12 cellular contexts compared by ENCODE assay signal in genomic region chrX:50448565-50448964, GRCh38. TPM values are rescaled to one million over a fixed set of nuclear protein-coding genes. Genes with fewer than 3 reads are reported as not detected.
A peak's percentile ranks its signal among the peaks of the same experiment; 100 is the strongest.
DNase-seq lines count a peak whose midpoint lies in the region; ATAC-seq and TF ChIP-seq lines count a peak whose summit lies in the region.
"Had no signal": no experiment of that assay in that cellular context is flagged by ENCODE, and none has a peak within 500 bp of the region (broad histone marks: within the 10 kb centered on the region; RNA-seq: fewer than 3 reads in every experiment).

No MANE protein-coding gene starts in this region.

- no peak overlapping the region for H3K4me3 ChIP-seq in HEK293 (ENCODE audit: low read depth, low read length)
- H3K4me3 ChIP-seq in RWPE2 (ENCODE audit: severe bottlenecking): no peak overlapping the region
- no peak overlapping the region for H3K4me3 ChIP-seq in right atrium auricular region
- H3K4me3 ChIP-seq: lower lobe of right lung had no signal

- POLR2A ChIA-PET in HEK293 (lab: Yijun Ruan, JAX): no interaction called here

- DNase-seq in Calu3: peak; percentile 63
- no peak for DNase-seq in RWPE2 (ENCODE audit: low spot score)
- peak; percentile 1 for DNase-seq in iris pigment epithelial cell (ENCODE audit: low read depth)
- no peak for DNase-seq in NCI-H748 treated with DMSO at 0.1 percent for 48 hours (lab: John Stamatoyannopoulos, UW)
- DNase-seq in NCI-H1694 treated with DMSO at 0.1 percent for 48 hours (lab: John Stamatoyannopoulos, UW): no peak
- no peak for DNase-seq in right atrium auricular region (ENCODE audit: low spot score)
- DNase-seq: H7, lower lobe of right lung had no signal

- intact Hi-C loops in Calu3 (cut with micrococcal nuclease; ENCODE audit: unreplicated experiment): loop anchor here (10.0 kb wide), 1 partner anchor 344 kb away; no protein-coding TSS in a partner anchor

- no peaks in the 10 kb centered on the region for H3K4me1 Mint-ChIP-seq in Calu3 (ENCODE audit: low read depth, unreplicated experiment)
- H3K4me1 Mint-ChIP-seq: stimulated activated memory B cell treated with anti-CD40 and anti-IgM and Interleukin-4, amounts not matched to agents 10 μg/mL and 1 μg/mL and 100 μg/mL, for 72 hours had no signal

- no peaks in the 10 kb centered on the region for H3K36me3 Mint-ChIP-seq in Calu3 (ENCODE audit: insufficient read depth, unreplicated experiment)
- H3K36me3 Mint-ChIP-seq: stimulated activated memory B cell treated with anti-CD40 and anti-IgM and Interleukin-4, amounts not matched to agents 10 μg/mL and 1 μg/mL and 100 μg/mL, for 72 hours had no signal

- H3K27me3 ChIP-seq in RWPE2 (ENCODE audit: insufficient read depth, poor library complexity, severe bottlenecking) (no peaks in the 10 kb centered on the region), right atrium auricular region (no peaks in the 10 kb centered on the region)

- H3K27ac ChIP-seq in HEK293 (ENCODE audit: extremely low read depth, low read depth, low read length): no peak overlapping the region
- H3K27ac ChIP-seq in RWPE2 (ENCODE audit: poor library complexity, severe bottlenecking): no peak overlapping the region
- H3K27ac ChIP-seq in right atrium auricular region: no peak overlapping the region
- H3K27ac ChIP-seq: lower lobe of right lung had no signal

- TF ChIP-seq CTCF in Calu3 (IDR thresholded peaks at IDR 0.05; ENCODE audit: unreplicated experiment) (no peak), HEK293 (tag by site-specific recombination; IDR thresholded peaks at IDR 0.05) (no peak), RWPE2 (IDR thresholded peaks at IDR 0.05; ENCODE audit: poor library complexity, severe bottlenecking) (peak; percentile 6), right atrium auricular region (IDR thresholded peaks at IDR 0.05) (no peak)

- ATAC-seq in RWPE2 (ENCODE audit: low read depth): peak; percentile 70; the same call in 2 of the 3 replicates
- no peak for ATAC-seq in GM18858 (IDR thresholded peaks at IDR 0.05; ENCODE audit: unreplicated experiment)
- ATAC-seq: stimulated activated memory B cell treated with anti-CD40 and anti-IgM and Interleukin-4, amounts not matched to agents 10 μg/mL and 1 μg/mL and 100 μg/mL, for 72 hours had no signal

- H3K36me3 ChIP-seq in HEK293 (ENCODE audit: control insufficient read depth in 2 of 2, insufficient read depth in 1 of 2, low read length in 2 of 2) (no peaks in the 10 kb centered on the region), RWPE2 (ENCODE audit: low read depth) (no peaks in the 10 kb centered on the region), right atrium auricular region (no peaks in the 10 kb centered on the region)
- H3K36me3 ChIP-seq: lower lobe of right lung had no signal

- no peak overlapping the region for H3K4me3 Mint-ChIP-seq in Calu3 (ENCODE audit: low read depth, unreplicated experiment)
- H3K4me3 Mint-ChIP-seq: stimulated activated memory B cell treated with anti-CD40 and anti-IgM and Interleukin-4, amounts not matched to agents 10 μg/mL and 1 μg/mL and 100 μg/mL, for 72 hours had no signal

- CTCF ChIA-PET in Calu3 (lab: Charles Lee): interaction anchor here (0.8 kb wide), 1 partner anchor 348 kb away, joined by 5 read pairs; no protein-coding TSS in a partner anchor
- CTCF ChIA-PET in HEK293 (lab: Yijun Ruan, JAX): interaction anchor here (0.6 to 1.0 kb wide), 5 partner anchors 12 to 408 kb away, joined by 3 to 6 read pairs (median 3); no protein-coding TSS in a partner anchor

- H3K27me3 Mint-ChIP-seq in Calu3 (ENCODE audit: unreplicated experiment): peaks cover 2% of the 10 kb centered on the region
- H3K27me3 Mint-ChIP-seq: stimulated activated memory B cell treated with anti-CD40 and anti-IgM and Interleukin-4, amounts not matched to agents 10 μg/mL and 1 μg/mL and 100 μg/mL, for 72 hours had no signal

- no peaks in the 10 kb centered on the region for H3K9me3 Mint-ChIP-seq in Calu3 (ENCODE audit: low read depth, unreplicated experiment)
- H3K9me3 Mint-ChIP-seq: activated T-helper 2 cell treated with anti-CD3 and anti-CD28 coated beads, Interferon-gamma antibody, Interleukin-2, Interleukin-4, amounts not matched to agents 10 μg/mL and 5 μg/mL and 100 μg/mL, durations not matched to agents 14 hours and 24 hours and 36 hours; stimulated activated memory B cell treated with anti-CD40 and anti-IgM and Interleukin-4, amounts not matched to agents 10 μg/mL and 1 μg/mL and 100 μg/mL, for 72 hours had no signal

- no TSS peak for BruUV-seq in Calu3 (replicated peaks; lab: Mats Ljungman, UMichigan)

- no peak overlapping the region for H3K27ac Mint-ChIP-seq in Calu3 (ENCODE audit: unreplicated experiment)
- H3K27ac Mint-ChIP-seq: activated T-helper 2 cell treated with anti-CD3 and anti-CD28 coated beads, Interferon-gamma antibody, Interleukin-2, Interleukin-4, amounts not matched to agents 10 μg/mL and 5 μg/mL and 100 μg/mL, durations not matched to agents 14 hours and 24 hours and 36 hours; stimulated activated memory B cell treated with anti-CD40 and anti-IgM and Interleukin-4, amounts not matched to agents 10 μg/mL and 1 μg/mL and 100 μg/mL, for 72 hours had no signal

- H3K4me1 ChIP-seq in HEK293 (ENCODE audit: control insufficient read depth, insufficient read depth, low read length) (no peaks in the 10 kb centered on the region), RWPE2 (ENCODE audit: insufficient read depth, poor library complexity, severe bottlenecking) (no peaks in the 10 kb centered on the region), right atrium auricular region (no peaks in the 10 kb centered on the region)
- H3K4me1 ChIP-seq: lower lobe of right lung had no signal

- H3K9me3 ChIP-seq in HEK293 (ENCODE audit: control insufficient read depth, insufficient read depth, low read depth, low read length) (no peaks in the 10 kb centered on the region), RWPE2 (ENCODE audit: severe bottlenecking) (no peaks in the 10 kb centered on the region), right atrium auricular region (no peaks in the 10 kb centered on the region)
- H3K9me3 ChIP-seq: lower lobe of right lung had no signal

TF ChIP-seq in HEK293, 187 proteins besides CTCF, POLR2A, EP300 and RAD21:
- TF ChIP-seq ZNF24 (tag by site-specific recombination; IDR thresholded peaks at IDR 0.05) (no peak), ZNF211 (tag by site-specific recombination; IDR thresholded peaks at IDR 0.05; ENCODE audit: low read depth) (no peak), TRIM28 (IDR thresholded peaks at IDR 0.05; ENCODE audit: borderline replicate concordance, low read length) (no peak), ZNF404 (tag by site-specific recombination; IDR thresholded peaks at IDR 0.05) (no peak), ZNF660 (tag by site-specific recombination; IDR thresholded peaks at IDR 0.05) (no peak), ZNF341 (tag by site-specific recombination; IDR thresholded peaks at IDR 0.05; ENCODE audit: low read depth) (no peak), ZFP69B (tag by site-specific recombination; IDR thresholded peaks at IDR 0.05) (no peak), ZNF510 (tag by site-specific recombination; IDR thresholded peaks at IDR 0.05; ENCODE audit: insufficient replicate concordance) (no peak), ZNF654 (tag by site-specific recombination; IDR thresholded peaks at IDR 0.05; ENCODE audit: low read depth) (0 out of 2 replicates have a peak, but pooled peaks have one; percentile 5), SETDB1 (IDR thresholded peaks at IDR 0.05; ENCODE audit: insufficient read length, low read length) (peak; percentile 29), HIC1 (tag by site-specific recombination; IDR thresholded peaks at IDR 0.05) (no peak), ZNF239 (tag by site-specific recombination; IDR thresholded peaks at IDR 0.05) (no peak), ZEB2 (tag by site-specific recombination; IDR thresholded peaks at IDR 0.05) (no peak), ZNF580 (tag by site-specific recombination; IDR thresholded peaks at IDR 0.05) (no peak), MYNN (tag by site-specific recombination; IDR thresholded peaks at IDR 0.05; ENCODE audit: borderline replicate concordance) (no peak)

RNA-seq across cellular contexts. Expression of gene DGKK, which starts 22.1 kb away (rescaled TPM):
- total RNA-seq in Calu3 (2022) (not detected in 2 replicates), right atrium auricular region (not detected)
- total RNA-seq: activated T-helper 2 cell treated with anti-CD3 and anti-CD28 coated beads, Interferon-gamma antibody, Interleukin-2, Interleukin-4, amounts not matched to agents 10 μg/mL and 5 μg/mL and 100 μg/mL, durations not matched to agents 14 hours and 24 hours and 36 hours had no signal

Comparison
In these comparisons a context has a peak if more than half of its experiments do, and no peak if none do; other contexts are left out.
1. DNase-seq: peak in Calu3 (single experiment) and iris pigment epithelial cell (single experiment); none in RWPE2 (single experiment), NCI-H748 treated with DMSO at 0.1 percent for 48 hours (single experiment), NCI-H1694 treated with DMSO at 0.1 percent for 48 hours (single experiment) and right atrium auricular region (single experiment).